1 cellular context compared by ENCODE assay signal in the genomic region with DNA sequence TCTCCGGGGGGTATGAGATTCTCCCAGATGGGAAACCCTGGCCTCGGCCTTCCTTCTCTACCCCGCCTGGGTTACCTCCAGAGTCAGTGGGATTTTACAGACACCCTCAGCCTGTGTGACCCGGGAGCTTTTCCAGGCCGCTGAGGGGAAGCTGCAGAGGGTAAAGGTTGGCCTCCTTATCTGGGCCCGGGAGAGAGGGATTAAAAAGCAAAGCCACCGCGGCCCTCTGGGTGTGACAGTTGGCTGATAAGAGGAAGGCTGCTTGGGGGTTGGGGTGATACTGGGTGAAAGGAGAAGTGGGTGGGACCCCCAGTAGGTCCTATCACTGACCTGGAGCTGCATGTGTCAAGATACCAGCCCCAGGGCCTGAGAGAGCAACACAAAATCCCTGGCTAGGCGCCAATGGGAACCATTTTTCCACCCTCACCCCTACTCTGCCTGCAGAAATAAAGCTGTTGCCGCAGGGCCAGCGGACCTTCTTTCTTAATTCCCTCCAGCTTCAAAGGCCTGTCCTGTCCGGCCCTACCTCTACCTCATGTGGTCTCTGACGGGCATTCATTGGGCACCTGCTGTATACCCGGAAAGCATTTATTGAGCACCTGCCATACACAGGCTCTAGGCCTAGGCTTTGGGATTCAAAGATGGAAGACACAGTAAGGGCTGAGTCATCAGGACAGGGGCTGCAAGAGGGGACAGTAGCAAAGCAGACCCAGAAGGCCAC.
A peak's percentile ranks its signal among the peaks of the same experiment; 100 is the strongest.
TF ChIP-seq lines count a peak whose summit lies in the region.

No MANE protein-coding gene starts in this region.

TF ChIP-seq in HepG2, 621 proteins besides CTCF, POLR2A, EP300 and RAD21 (continued from another document and continues in another):
- TF ChIP-seq, protein P1, sequence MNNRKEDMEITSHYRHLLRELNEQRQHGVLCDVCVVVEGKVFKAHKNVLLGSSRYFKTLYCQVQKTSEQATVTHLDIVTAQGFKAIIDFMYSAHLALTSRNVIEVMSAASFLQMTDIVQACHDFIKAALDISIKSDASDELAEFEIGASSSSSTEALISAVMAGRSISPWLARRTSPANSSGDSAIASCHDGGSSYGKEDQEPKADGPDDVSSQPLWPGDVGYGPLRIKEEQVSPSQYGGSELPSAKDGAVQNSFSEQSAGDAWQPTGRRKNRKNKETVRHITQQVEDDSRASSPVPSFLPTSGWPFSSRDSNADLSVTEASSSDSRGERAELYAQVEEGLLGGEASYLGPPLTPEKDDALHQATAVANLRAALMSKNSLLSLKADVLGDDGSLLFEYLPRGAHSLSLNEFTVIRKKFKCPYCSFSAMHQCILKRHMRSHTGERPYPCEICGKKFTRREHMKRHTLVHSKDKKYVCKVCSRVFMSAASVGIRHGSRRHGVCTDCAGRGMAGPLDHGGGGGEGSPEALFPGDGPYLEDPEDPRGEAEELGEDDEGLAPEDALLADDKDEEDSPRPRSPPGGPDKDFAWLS (CRISPR knock-in tag; IDR thresholded peaks at IDR 0.05; ENCODE audit: borderline replicate concordance) = peak; percentile 92; the same call in 1 of the 2 replicates
- TF ChIP-seq GPN1 (CRISPR knock-in tag; IDR thresholded peaks at IDR 0.05; ENCODE audit: borderline replicate concordance) = no peak
- TF ChIP-seq ZNF317 (CRISPR knock-in tag; IDR thresholded peaks at IDR 0.05) = no peak
- TF ChIP-seq HNRNPUL1 (IDR thresholded peaks at IDR 0.05; ENCODE audit: low read depth, low read length) = no peak
- TF ChIP-seq ASH2L (IDR thresholded peaks at IDR 0.05; ENCODE audit: insufficient read length, low read depth, low read length) = peak; percentile 88
- TF ChIP-seq SOX5 (CRISPR knock-in tag; IDR thresholded peaks at IDR 0.05; ENCODE audit: borderline replicate concordance) = peak; percentile 85
- no peak for TF ChIP-seq ZNF616 (CRISPR knock-in tag; IDR thresholded peaks at IDR 0.05; ENCODE audit: low read depth)
- TF ChIP-seq ZNF83 (CRISPR knock-in tag; IDR thresholded peaks at IDR 0.05; ENCODE audit: borderline replicate concordance) = peak; percentile 74; the same call in 1 of the 2 replicates
- no peak; the same call in 1 of the 2 replicates for TF ChIP-seq ELF3 (CRISPR knock-in tag; IDR thresholded peaks at IDR 0.05)
- TF ChIP-seq PAWR (CRISPR knock-in tag; IDR thresholded peaks at IDR 0.05; ENCODE audit: borderline replicate concordance) = 0 out of 2 replicates have a peak, but pooled peaks have one; percentile 18
- TF ChIP-seq U2AF2 (IDR thresholded peaks at IDR 0.05; ENCODE audit: low read depth, low read length) = no peak
- no peak; the same call in 1 of the 2 replicates for TF ChIP-seq KDM1A (CRISPR knock-in tag; IDR thresholded peaks at IDR 0.05)
- no peak; the same call in 1 of the 2 replicates for TF ChIP-seq SNAPC2 (CRISPR knock-in tag; IDR thresholded peaks at IDR 0.05)
- TF ChIP-seq ZNF326 (CRISPR knock-in tag; IDR thresholded peaks at IDR 0.05; ENCODE audit: borderline replicate concordance) = no peak
- no peak for TF ChIP-seq EHMT2 (IDR thresholded peaks at IDR 0.05; ENCODE audit: borderline replicate concordance, low read depth, low read length)
- TF ChIP-seq KLF15 (CRISPR knock-in tag; IDR thresholded peaks at IDR 0.05; ENCODE audit: borderline replicate concordance) = peak; percentile 99
- TF ChIP-seq MED8 (CRISPR knock-in tag; IDR thresholded peaks at IDR 0.05; ENCODE audit: insufficient replicate concordance) = peak; percentile 95
- TF ChIP-seq, protein P2, sequence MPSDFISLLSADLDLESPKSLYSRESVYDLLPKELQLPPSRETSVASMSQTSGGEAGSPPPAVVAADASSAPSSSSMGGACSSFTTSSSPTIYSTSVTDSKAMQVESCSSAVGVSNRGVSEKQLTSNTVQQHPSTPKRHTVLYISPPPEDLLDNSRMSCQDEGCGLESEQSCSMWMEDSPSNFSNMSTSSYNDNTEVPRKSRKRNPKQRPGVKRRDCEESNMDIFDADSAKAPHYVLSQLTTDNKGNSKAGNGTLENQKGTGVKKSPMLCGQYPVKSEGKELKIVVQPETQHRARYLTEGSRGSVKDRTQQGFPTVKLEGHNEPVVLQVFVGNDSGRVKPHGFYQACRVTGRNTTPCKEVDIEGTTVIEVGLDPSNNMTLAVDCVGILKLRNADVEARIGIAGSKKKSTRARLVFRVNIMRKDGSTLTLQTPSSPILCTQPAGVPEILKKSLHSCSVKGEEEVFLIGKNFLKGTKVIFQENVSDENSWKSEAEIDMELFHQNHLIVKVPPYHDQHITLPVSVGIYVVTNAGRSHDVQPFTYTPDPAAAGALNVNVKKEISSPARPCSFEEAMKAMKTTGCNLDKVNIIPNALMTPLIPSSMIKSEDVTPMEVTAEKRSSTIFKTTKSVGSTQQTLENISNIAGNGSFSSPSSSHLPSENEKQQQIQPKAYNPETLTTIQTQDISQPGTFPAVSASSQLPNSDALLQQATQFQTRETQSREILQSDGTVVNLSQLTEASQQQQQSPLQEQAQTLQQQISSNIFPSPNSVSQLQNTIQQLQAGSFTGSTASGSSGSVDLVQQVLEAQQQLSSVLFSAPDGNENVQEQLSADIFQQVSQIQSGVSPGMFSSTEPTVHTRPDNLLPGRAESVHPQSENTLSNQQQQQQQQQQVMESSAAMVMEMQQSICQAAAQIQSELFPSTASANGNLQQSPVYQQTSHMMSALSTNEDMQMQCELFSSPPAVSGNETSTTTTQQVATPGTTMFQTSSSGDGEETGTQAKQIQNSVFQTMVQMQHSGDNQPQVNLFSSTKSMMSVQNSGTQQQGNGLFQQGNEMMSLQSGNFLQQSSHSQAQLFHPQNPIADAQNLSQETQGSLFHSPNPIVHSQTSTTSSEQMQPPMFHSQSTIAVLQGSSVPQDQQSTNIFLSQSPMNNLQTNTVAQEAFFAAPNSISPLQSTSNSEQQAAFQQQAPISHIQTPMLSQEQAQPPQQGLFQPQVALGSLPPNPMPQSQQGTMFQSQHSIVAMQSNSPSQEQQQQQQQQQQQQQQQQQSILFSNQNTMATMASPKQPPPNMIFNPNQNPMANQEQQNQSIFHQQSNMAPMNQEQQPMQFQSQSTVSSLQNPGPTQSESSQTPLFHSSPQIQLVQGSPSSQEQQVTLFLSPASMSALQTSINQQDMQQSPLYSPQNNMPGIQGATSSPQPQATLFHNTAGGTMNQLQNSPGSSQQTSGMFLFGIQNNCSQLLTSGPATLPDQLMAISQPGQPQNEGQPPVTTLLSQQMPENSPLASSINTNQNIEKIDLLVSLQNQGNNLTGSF (CRISPR knock-in tag; IDR thresholded peaks at IDR 0.05) = no peak
- no peak; the same call in 1 of the 2 replicates for TF ChIP-seq FOXP1 (IDR thresholded peaks at IDR 0.05)
- peak; percentile 76; the same call in 1 of the 2 replicates for TF ChIP-seq FOXP1 (CRISPR knock-in tag; IDR thresholded peaks at IDR 0.05)
- TF ChIP-seq, protein P3, sequence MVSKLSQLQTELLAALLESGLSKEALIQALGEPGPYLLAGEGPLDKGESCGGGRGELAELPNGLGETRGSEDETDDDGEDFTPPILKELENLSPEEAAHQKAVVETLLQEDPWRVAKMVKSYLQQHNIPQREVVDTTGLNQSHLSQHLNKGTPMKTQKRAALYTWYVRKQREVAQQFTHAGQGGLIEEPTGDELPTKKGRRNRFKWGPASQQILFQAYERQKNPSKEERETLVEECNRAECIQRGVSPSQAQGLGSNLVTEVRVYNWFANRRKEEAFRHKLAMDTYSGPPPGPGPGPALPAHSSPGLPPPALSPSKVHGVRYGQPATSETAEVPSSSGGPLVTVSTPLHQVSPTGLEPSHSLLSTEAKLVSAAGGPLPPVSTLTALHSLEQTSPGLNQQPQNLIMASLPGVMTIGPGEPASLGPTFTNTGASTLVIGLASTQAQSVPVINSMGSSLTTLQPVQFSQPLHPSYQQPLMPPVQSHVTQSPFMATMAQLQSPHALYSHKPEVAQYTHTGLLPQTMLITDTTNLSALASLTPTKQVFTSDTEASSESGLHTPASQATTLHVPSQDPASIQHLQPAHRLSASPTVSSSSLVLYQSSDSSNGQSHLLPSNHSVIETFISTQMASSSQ (IDR thresholded peaks at IDR 0.05; ENCODE audit: low read depth) = peak; percentile 83
- TF ChIP-seq, protein P3 (CRISPR knock-in tag; IDR thresholded peaks at IDR 0.05; ENCODE audit: borderline replicate concordance) = peak; percentile 93
- TF ChIP-seq, protein P4, sequence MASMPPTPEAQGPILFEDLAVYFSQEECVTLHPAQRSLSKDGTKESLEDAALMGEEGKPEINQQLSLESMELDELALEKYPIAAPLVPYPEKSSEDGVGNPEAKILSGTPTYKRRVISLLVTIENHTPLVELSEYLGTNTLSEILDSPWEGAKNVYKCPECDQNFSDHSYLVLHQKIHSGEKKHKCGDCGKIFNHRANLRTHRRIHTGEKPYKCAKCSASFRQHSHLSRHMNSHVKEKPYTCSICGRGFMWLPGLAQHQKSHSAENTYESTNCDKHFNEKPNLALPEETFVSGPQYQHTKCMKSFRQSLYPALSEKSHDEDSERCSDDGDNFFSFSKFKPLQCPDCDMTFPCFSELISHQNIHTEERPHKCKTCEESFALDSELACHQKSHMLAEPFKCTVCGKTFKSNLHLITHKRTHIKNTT (CRISPR knock-in tag; IDR thresholded peaks at IDR 0.05) = no peak
- TF ChIP-seq ZNF253 (CRISPR knock-in tag; IDR thresholded peaks at IDR 0.05; ENCODE audit: borderline replicate concordance) = no peak
- TF ChIP-seq, protein P5, sequence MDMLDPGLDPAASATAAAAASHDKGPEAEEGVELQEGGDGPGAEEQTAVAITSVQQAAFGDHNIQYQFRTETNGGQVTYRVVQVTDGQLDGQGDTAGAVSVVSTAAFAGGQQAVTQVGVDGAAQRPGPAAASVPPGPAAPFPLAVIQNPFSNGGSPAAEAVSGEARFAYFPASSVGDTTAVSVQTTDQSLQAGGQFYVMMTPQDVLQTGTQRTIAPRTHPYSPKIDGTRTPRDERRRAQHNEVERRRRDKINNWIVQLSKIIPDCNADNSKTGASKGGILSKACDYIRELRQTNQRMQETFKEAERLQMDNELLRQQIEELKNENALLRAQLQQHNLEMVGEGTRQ (IDR thresholded peaks at IDR 0.05; ENCODE audit: low read depth, low read length) = no peak
- TF ChIP-seq, protein P5 (CRISPR knock-in tag; IDR thresholded peaks at IDR 0.05; ENCODE audit: borderline replicate concordance) = no peak
- TF ChIP-seq KLF13 (CRISPR knock-in tag; IDR thresholded peaks at IDR 0.05) = 0 out of 2 replicates have a peak, but pooled peaks have one; percentile 55
- no peak for TF ChIP-seq PCBP1 (IDR thresholded peaks at IDR 0.05; ENCODE audit: borderline replicate concordance, low read depth, low read length)
- peak; percentile 89 for TF ChIP-seq ZNF605 (CRISPR knock-in tag; IDR thresholded peaks at IDR 0.05)
- no peak for TF ChIP-seq NFRKB (IDR thresholded peaks at IDR 0.05)
- TF ChIP-seq, protein P6, sequence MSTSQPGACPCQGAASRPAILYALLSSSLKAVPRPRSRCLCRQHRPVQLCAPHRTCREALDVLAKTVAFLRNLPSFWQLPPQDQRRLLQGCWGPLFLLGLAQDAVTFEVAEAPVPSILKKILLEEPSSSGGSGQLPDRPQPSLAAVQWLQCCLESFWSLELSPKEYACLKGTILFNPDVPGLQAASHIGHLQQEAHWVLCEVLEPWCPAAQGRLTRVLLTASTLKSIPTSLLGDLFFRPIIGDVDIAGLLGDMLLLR (CRISPR knock-in tag; IDR thresholded peaks at IDR 0.05) = no peak
- no peak for TF ChIP-seq NFE2L1 (CRISPR knock-in tag; IDR thresholded peaks at IDR 0.05; ENCODE audit: borderline replicate concordance)
- TF ChIP-seq, protein P7, sequence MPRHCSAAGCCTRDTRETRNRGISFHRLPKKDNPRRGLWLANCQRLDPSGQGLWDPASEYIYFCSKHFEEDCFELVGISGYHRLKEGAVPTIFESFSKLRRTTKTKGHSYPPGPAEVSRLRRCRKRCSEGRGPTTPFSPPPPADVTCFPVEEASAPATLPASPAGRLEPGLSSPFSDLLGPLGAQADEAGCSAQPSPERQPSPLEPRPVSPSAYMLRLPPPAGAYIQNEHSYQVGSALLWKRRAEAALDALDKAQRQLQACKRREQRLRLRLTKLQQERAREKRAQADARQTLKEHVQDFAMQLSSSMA (CRISPR knock-in tag; IDR thresholded peaks at IDR 0.05) = peak; percentile 20; the same call in 1 of the 2 replicates
- TF ChIP-seq, protein P8, sequence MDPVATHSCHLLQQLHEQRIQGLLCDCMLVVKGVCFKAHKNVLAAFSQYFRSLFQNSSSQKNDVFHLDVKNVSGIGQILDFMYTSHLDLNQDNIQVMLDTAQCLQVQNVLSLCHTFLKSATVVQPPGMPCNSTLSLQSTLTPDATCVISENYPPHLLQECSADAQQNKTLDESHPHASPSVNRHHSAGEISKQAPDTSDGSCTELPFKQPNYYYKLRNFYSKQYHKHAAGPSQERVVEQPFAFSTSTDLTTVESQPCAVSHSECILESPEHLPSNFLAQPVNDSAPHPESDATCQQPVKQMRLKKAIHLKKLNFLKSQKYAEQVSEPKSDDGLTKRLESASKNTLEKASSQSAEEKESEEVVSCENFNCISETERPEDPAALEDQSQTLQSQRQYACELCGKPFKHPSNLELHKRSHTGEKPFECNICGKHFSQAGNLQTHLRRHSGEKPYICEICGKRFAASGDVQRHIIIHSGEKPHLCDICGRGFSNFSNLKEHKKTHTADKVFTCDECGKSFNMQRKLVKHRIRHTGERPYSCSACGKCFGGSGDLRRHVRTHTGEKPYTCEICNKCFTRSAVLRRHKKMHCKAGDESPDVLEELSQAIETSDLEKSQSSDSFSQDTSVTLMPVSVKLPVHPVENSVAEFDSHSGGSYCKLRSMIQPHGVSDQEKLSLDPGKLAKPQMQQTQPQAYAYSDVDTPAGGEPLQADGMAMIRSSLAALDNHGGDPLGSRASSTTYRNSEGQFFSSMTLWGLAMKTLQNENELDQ (CRISPR knock-in tag; IDR thresholded peaks at IDR 0.05; ENCODE audit: borderline replicate concordance) = 0 out of 2 replicates have a peak, but pooled peaks have one; percentile 37
- peak; percentile 100 for TF ChIP-seq HNF4G (IDR thresholded peaks at IDR 0.05; ENCODE audit: borderline replicate concordance, low read depth, low read length)
- peak; percentile 96 for TF ChIP-seq HNF4G (CRISPR knock-in tag; IDR thresholded peaks at IDR 0.05; ENCODE audit: borderline replicate concordance, low read depth)
- 0 out of 2 replicates have a peak, but pooled peaks have one; percentile 88 for TF ChIP-seq ZNF431 (CRISPR knock-in tag; IDR thresholded peaks at IDR 0.05; ENCODE audit: borderline replicate concordance, low read depth)
- peak; percentile 71; the same call in 1 of the 2 replicates for TF ChIP-seq ZNF790 (CRISPR knock-in tag; IDR thresholded peaks at IDR 0.05; ENCODE audit: borderline replicate concordance)
- 0 out of 2 replicates have a peak, but pooled peaks have one; percentile 2 for TF ChIP-seq RNF2 (conservative IDR thresholded peaks at IDR 0.05; ENCODE audit: low read depth)
